ENCODE assay signal across 10 cellular contexts in genomic region chr19:40423938-40424337, GRCh38. TPM values are rescaled to one million over a fixed set of nuclear protein-coding genes. Genes with fewer than 3 reads are reported as not detected.
DNase-seq lines count a peak whose midpoint lies in the region; ATAC-seq lines count a peak whose summit lies in the region.
"Had no signal": no experiment of that assay in that cellular context is flagged by ENCODE, and none has a peak within 500 bp of the region (broad histone marks: within the 10 kb centered on the region; RNA-seq: fewer than 3 reads in every experiment).

No MANE protein-coding gene starts in this region.

- no peak overlapping the region for H3K4me3 ChIP-seq in right cardiac atrium (ENCODE audit: low read length)

- no peaks in the 10 kb centered on the region for H3K9me3 ChIP-seq in right cardiac atrium (ENCODE audit: control insufficient read depth, low read length)

- intact Hi-C loops in right cardiac atrium (cut with DNase I): no loop called here

- WGBS in right cardiac atrium: 94% methylated on average over 6 of the region's 6 CpGs

- no peak overlapping the region for H3K27ac ChIP-seq in right cardiac atrium (ENCODE audit: low read length)

- H3K9me3 Mint-ChIP-seq in T-helper 1 cell treated with Interleukin-12 subunit alpha and Interleukin-12 subunit beta and Interleukin-4 antibody, amounts not matched to agents 30 μg/mL and 1 μg/mL, for 36 hours: no peaks in the 10 kb centered on the region
- H3K9me3 Mint-ChIP-seq in activated T-helper 17 cell treated with anti-CD3 and anti-CD28 coated beads, Interleukin-2, amount 50 U/mL, for 72 hours: no peaks in the 10 kb centered on the region
- no peaks in the 10 kb centered on the region for H3K9me3 Mint-ChIP-seq in stimulated activated memory B cell treated with anti-CD40 and anti-IgM and Interleukin-4, amounts not matched to agents 10 μg/mL and 1 μg/mL and 100 μg/mL, for 72 hours

- ATAC-seq in activated T-helper 17 cell treated with anti-CD3 and anti-CD28 coated beads, Interleukin-2, amount 50 U/mL, for 72 hours (replicated peaks): no peak
- ATAC-seq in right cardiac atrium: no peak
- ATAC-seq in stimulated activated memory B cell treated with anti-CD40 and anti-IgM and Interleukin-4, amounts not matched to agents 10 μg/mL and 1 μg/mL and 100 μg/mL, for 72 hours: no peak

- H3K27me3 Mint-ChIP-seq in T-helper 1 cell treated with Interleukin-12 subunit alpha and Interleukin-12 subunit beta and Interleukin-4 antibody, amounts not matched to agents 30 μg/mL and 1 μg/mL, for 36 hours (ENCODE audit: low read depth): no peaks in the 10 kb centered on the region
- H3K27me3 Mint-ChIP-seq in activated T-helper 17 cell treated with anti-CD3 and anti-CD28 coated beads, Interleukin-2, amount 50 U/mL, for 72 hours: no peaks in the 10 kb centered on the region
- no peaks in the 10 kb centered on the region for H3K27me3 Mint-ChIP-seq in stimulated activated memory B cell treated with anti-CD40 and anti-IgM and Interleukin-4, amounts not matched to agents 10 μg/mL and 1 μg/mL and 100 μg/mL, for 72 hours

- H3K27ac Mint-ChIP-seq in T-helper 1 cell treated with Interleukin-12 subunit alpha and Interleukin-12 subunit beta and Interleukin-4 antibody, amounts not matched to agents 30 μg/mL and 1 μg/mL, for 36 hours: no peak overlapping the region
- peak overlapping the region; percentile 97 for H3K27ac Mint-ChIP-seq in activated T-helper 17 cell treated with anti-CD3 and anti-CD28 coated beads, Interleukin-2, amount 50 U/mL, for 72 hours
- peak overlapping the region; percentile 93 for H3K27ac Mint-ChIP-seq in stimulated activated memory B cell treated with anti-CD40 and anti-IgM and Interleukin-4, amounts not matched to agents 10 μg/mL and 1 μg/mL and 100 μg/mL, for 72 hours

- peaks cover 24% of the 10 kb centered on the region for H3K4me1 Mint-ChIP-seq in T-helper 1 cell treated with Interleukin-12 subunit alpha and Interleukin-12 subunit beta and Interleukin-4 antibody, amounts not matched to agents 30 μg/mL and 1 μg/mL, for 36 hours (ENCODE audit: low read depth)
- H3K4me1 Mint-ChIP-seq in activated T-helper 17 cell treated with anti-CD3 and anti-CD28 coated beads, Interleukin-2, amount 50 U/mL, for 72 hours: peaks cover 8% of the 10 kb centered on the region
- peaks cover 20% of the 10 kb centered on the region for H3K4me1 Mint-ChIP-seq in stimulated activated memory B cell treated with anti-CD40 and anti-IgM and Interleukin-4, amounts not matched to agents 10 μg/mL and 1 μg/mL and 100 μg/mL, for 72 hours

- H3K4me1 ChIP-seq in right cardiac atrium (ENCODE audit: control insufficient read depth, insufficient read depth, low read length): no peaks in the 10 kb centered on the region

- DNase-seq in T-helper 1 cell (no peak), right cardiac atrium (peak in 2 of 3 donors; percentile 29 to 32), KG1 (lab: John Stamatoyannopoulos, UW) (no peak), NCI-H1092 treated with DMSO at 0.1 percent for 48 hours (lab: John Stamatoyannopoulos, UW) (no peak), UCSD-AML1 (lab: John Stamatoyannopoulos, UW; ENCODE audit: unreplicated experiment) (no peak)
- DNase-seq: stimulated activated naive CD4-positive, alpha-beta T cell treated with Interleukin-2 at 50 U/mL for 16 hours had no signal

- no peaks in the 10 kb centered on the region for H3K27me3 ChIP-seq in right cardiac atrium (ENCODE audit: control insufficient read depth, insufficient read depth)

- peaks cover 10% of the 10 kb centered on the region for H3K36me3 Mint-ChIP-seq in T-helper 1 cell treated with Interleukin-12 subunit alpha and Interleukin-12 subunit beta and Interleukin-4 antibody, amounts not matched to agents 30 μg/mL and 1 μg/mL, for 36 hours (ENCODE audit: low read depth)
- peaks cover 48% of the 10 kb centered on the region for H3K36me3 Mint-ChIP-seq in activated T-helper 17 cell treated with anti-CD3 and anti-CD28 coated beads, Interleukin-2, amount 50 U/mL, for 72 hours (ENCODE audit: low read depth)
- no peaks in the 10 kb centered on the region for H3K36me3 Mint-ChIP-seq in stimulated activated memory B cell treated with anti-CD40 and anti-IgM and Interleukin-4, amounts not matched to agents 10 μg/mL and 1 μg/mL and 100 μg/mL, for 72 hours

- peak overlapping the region; percentile 59 for H3K4me3 Mint-ChIP-seq in T-helper 1 cell treated with Interleukin-12 subunit alpha and Interleukin-12 subunit beta and Interleukin-4 antibody, amounts not matched to agents 30 μg/mL and 1 μg/mL, for 36 hours
- H3K4me3 Mint-ChIP-seq in activated T-helper 17 cell treated with anti-CD3 and anti-CD28 coated beads, Interleukin-2, amount 50 U/mL, for 72 hours: peak overlapping the region; percentile 98
- no peak overlapping the region for H3K4me3 Mint-ChIP-seq in stimulated activated memory B cell treated with anti-CD40 and anti-IgM and Interleukin-4, amounts not matched to agents 10 μg/mL and 1 μg/mL and 100 μg/mL, for 72 hours

RNA-seq across cellular contexts. Expression of gene SERTAD1, which starts 1.9 kb away (rescaled TPM):
- 10 to 100 TPM; 14.3 to 34.4 TPM for total RNA-seq in activated T-helper 17 cell treated with anti-CD3 and anti-CD28 coated beads, Interleukin-2, amount 50 U/mL, for 72 hours
- total RNA-seq in right cardiac atrium: 10 to 100 TPM in 2 of 4 donors, 1 to 10 TPM in 2; 8.9 to 14.4 (median 9.7) TPM
- polyA plus RNA-seq in right cardiac atrium: 18.4 TPM

RNA-seq across cellular contexts. Expression of gene PRX, which starts 10.8 kb away (rescaled TPM):
- total RNA-seq in activated T-helper 17 cell treated with anti-CD3 and anti-CD28 coated beads, Interleukin-2, amount 50 U/mL, for 72 hours: 1 to 10 TPM in 1 of 2 donors, under 1 TPM in 1; 0.82 to 1.3 TPM
- total RNA-seq in right cardiac atrium: 1 to 10 TPM; 3.2 to 7.1 (median 4.8) TPM
- 5.7 TPM for polyA plus RNA-seq in right cardiac atrium

RNA-seq across cellular contexts. Expression of gene SERTAD3, which starts 20.2 kb away (rescaled TPM):
- 10 to 100 TPM; 14.3 to 23.9 TPM for total RNA-seq in activated T-helper 17 cell treated with anti-CD3 and anti-CD28 coated beads, Interleukin-2, amount 50 U/mL, for 72 hours
- total RNA-seq in right cardiac atrium: 10 to 100 TPM; 31.5 to 48.2 (median 36.9) TPM
- polyA plus RNA-seq in right cardiac atrium: 36.2 TPM

RNA-seq across cellular contexts. Expression of gene HIPK4, which starts 34.0 kb away (rescaled TPM):
- not detected for total RNA-seq in activated T-helper 17 cell treated with anti-CD3 and anti-CD28 coated beads, Interleukin-2, amount 50 U/mL, for 72 hours
- total RNA-seq in right cardiac atrium: under 1 TPM in 1 of 4 donors, not detected in 3; 0.11 TPM
- polyA plus RNA-seq in right cardiac atrium: 0.05 TPM
- total RNA-seq: A172 had no signal

RNA-seq across cellular contexts. Expression of gene BLVRB, which starts 41.6 kb away (rescaled TPM):
- 10 to 100 TPM; 27.1 to 55.5 TPM for total RNA-seq in activated T-helper 17 cell treated with anti-CD3 and anti-CD28 coated beads, Interleukin-2, amount 50 U/mL, for 72 hours
- 100 to 1,000 TPM in 1 of 4 donors, 10 to 100 TPM in 3; 72.0 to 102 (median 86.2) TPM for total RNA-seq in right cardiac atrium
- polyA plus RNA-seq in right cardiac atrium: 109 TPM

Comparison
In these comparisons a context has a peak if more than half of its experiments do, and no peak if none do; other contexts are left out.
1. DNase-seq: peak in right cardiac atrium (2 of 3); none in T-helper 1 cell (0 of 5), KG1 (single experiment), NCI-H1092 treated with DMSO at 0.1 percent for 48 hours (single experiment) and UCSD-AML1 (single experiment).